Comparison of ENCODE assay signal across 15 cellular contexts in the genomic region with DNA sequence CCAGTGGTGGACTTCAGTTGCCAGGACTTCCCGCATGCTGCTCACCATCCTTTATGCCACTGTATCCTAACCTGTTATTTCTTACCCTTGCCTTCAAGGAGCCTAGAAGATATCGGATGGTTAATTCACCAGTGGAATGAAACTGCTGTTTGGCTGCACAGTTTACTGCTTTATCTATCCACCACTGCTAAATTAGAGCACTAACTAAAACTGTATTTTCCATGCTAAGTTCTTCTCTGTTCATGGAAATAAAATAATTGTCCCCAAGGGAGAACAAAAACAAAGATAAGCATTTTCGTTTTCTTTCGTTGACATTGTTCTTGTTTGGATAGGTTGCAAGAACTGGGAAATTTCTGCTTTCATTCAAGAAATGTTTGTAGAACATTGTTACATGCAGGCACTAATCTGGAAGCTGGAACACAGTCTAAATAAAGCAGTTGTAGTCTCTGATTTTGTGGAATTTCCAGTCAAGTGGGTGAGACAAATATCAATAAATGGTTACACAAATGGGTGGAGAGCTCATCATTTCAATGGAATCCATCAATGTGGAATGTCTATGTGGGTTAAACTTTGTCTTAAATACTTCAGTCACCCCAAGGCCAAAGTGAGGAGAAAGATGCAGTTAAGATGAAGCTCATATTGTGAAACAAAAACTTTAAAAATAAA. TPM values are rescaled to one million over a fixed set of nuclear protein-coding genes. Genes with fewer than 3 reads are reported as not detected.
DNase-seq lines count a peak whose midpoint lies in the region; ATAC-seq and TF ChIP-seq lines count a peak whose summit lies in the region.
"Had no signal": no experiment of that assay in that cellular context is flagged by ENCODE, and none has a peak within 500 bp of the region (broad histone marks: within the 10 kb centered on the region; RNA-seq: fewer than 3 reads in every experiment).

No MANE protein-coding gene starts in this region.

- ATAC-seq in HCT116, result no peak
- no peak for ATAC-seq in GM21619 (IDR thresholded peaks at IDR 0.05; ENCODE audit: unreplicated experiment)
- ATAC-seq in foreskin keratinocyte, result no peak
- ATAC-seq: SK-N-SH treated with all-trans-retinoic acid at 6 μM for 48 hours had no signal

- H3K4me1 ChIP-seq in ACC112 (ENCODE audit: control insufficient read depth, insufficient read depth, low read length, unreplicated experiment) (peaks cover 48% of the 10 kb centered on the region), HCT116 (ENCODE audit: control insufficient read depth in 1 of 2, insufficient read depth in 2 of 2, low read length in 2 of 2) (no peaks in the 10 kb centered on the region; a peak in 1 of 4 replicates), foreskin keratinocyte (peaks cover 8% of the 10 kb centered on the region)

- CTCF ChIA-PET in HCT116 (lab: Charles Lee), result no interaction called here

- H3K9me3 ChIP-seq in HCT116 (ENCODE audit: control insufficient read depth in 1 of 2, insufficient read depth in 1 of 2, low read depth in 1 of 2, low read length in 2 of 2), result no peaks in the 10 kb centered on the region
- H3K9me3 ChIP-seq: upper lobe of right lung had no signal

- BruUV-seq in HCT116 (replicated peaks; lab: Mats Ljungman, UMichigan), result no TSS peak

- no peaks in the 10 kb centered on the region for H3K27me3 ChIP-seq in ACC112 (ENCODE audit: insufficient read depth, low read length)
- H3K27me3 ChIP-seq in HCT116 (ENCODE audit: insufficient read depth, low read length), result no peaks in the 10 kb centered on the region
- no peaks in the 10 kb centered on the region for H3K27me3 ChIP-seq in brain microvascular endothelial cell (replicated peaks)
- H3K27me3 ChIP-seq in foreskin keratinocyte, result no peaks in the 10 kb centered on the region
- H3K27me3 ChIP-seq: upper lobe of right lung had no signal

- H2AFZ ChIP-seq in ACC112 (ENCODE audit: low read length, unreplicated experiment) (peak overlapping the region; percentile 19), HCT116 (ENCODE audit: low read depth, low read length, poor library complexity, severe bottlenecking) (peak overlapping the region; percentile 2)

- no peaks in the 10 kb centered on the region for H3K9me2 ChIP-seq in HCT116 (ENCODE audit: insufficient read depth)

- TF ChIP-seq RAD21 in HCT116 (IDR thresholded peaks at IDR 0.05; ENCODE audit: low read depth), result no peak

- H4K20me1 ChIP-seq in HCT116 (ENCODE audit: insufficient read depth), result no peaks in the 10 kb centered on the region

- TF ChIP-seq POLR2A in HCT116 (IDR thresholded peaks at IDR 0.05; ENCODE audit: borderline replicate concordance, extremely low read depth, insufficient read depth, insufficient read length), result no peak

- H3K36me3 ChIP-seq in ACC112 (ENCODE audit: insufficient read depth, low read length) (no peaks in the 10 kb centered on the region), HCT116 (ENCODE audit: control insufficient read depth in 1 of 2, insufficient read depth in 2 of 2, low read length in 2 of 2) (no peaks in the 10 kb centered on the region), brain microvascular endothelial cell (replicated peaks) (no peaks in the 10 kb centered on the region)
- H3K36me3 ChIP-seq: upper lobe of right lung had no signal

- intact Hi-C loops in HCT116 (cut with micrococcal nuclease), result no loop called here

- H3K4me3 ChIP-seq in ACC112 (ENCODE audit: low read depth, low read length) (peak overlapping the region; percentile 42; the same call in 1 of the 2 replicates), HCT116 (replicated peaks in 1 of 2; ENCODE audit: low read depth in 1 of 2, low read length in 2 of 2) (no peak overlapping the region), brain microvascular endothelial cell (ENCODE audit: low read depth, low read length) (no peak overlapping the region)
- H3K4me3 ChIP-seq: upper lobe of right lung had no signal

- H3K4me2 ChIP-seq in HCT116 (ENCODE audit: low read length), result no peak overlapping the region

- POLR2A ChIA-PET in HCT116 (lab: Charles Lee), result no interaction called here

- in situ Hi-C loops in brain microvascular endothelial cell (cut with HindIII; ENCODE audit: low pct_ligation_motif_present, low sequenced_read_pairs), result no loop called here
- in situ Hi-C loops in KBM-7 (cut with MboI; ENCODE audit: low pct_unique_long_range_greater_than_20kb, low sequenced_read_pairs), result no loop called here

- no peak for DNase-seq in HCT116 (ENCODE audit: low read depth, low spot score)
- DNase-seq in brain microvascular endothelial cell, result no peak
- peak; percentile 41 for DNase-seq in kidney glomerular epithelial cell (lab: John Stamatoyannopoulos, UW)
- DNase-seq in KBM-7, result no peak
- no peak for DNase-seq in T-helper 2 cell
- no peak for DNase-seq in foreskin keratinocyte
- DNase-seq: activated CD4-positive, alpha-beta memory T cell treated with anti-CD3 and anti-CD28 coated beads for 36 hours; activated T-cell treated with anti-CD3 and anti-CD28 coated beads, Interleukin-2, amount 50 U/mL, for 72 hours; islet precursor cell; midbrain; NCI-H1092 treated with DMSO at 0.1 percent for 48 hours; upper lobe of right lung had no signal

- H3K9ac ChIP-seq in HCT116 (ENCODE audit: low read length), result no peak overlapping the region

- RAD21 ChIA-PET in HCT116 (lab: Charles Lee; ENCODE audit: low non-redundant PET in 1 of 2, low total read pairs in 2 of 2, uncharacterized antibody in 2 of 2, unreplicated experiment in 2 of 2), result no interaction called here

- peak overlapping the region; percentile 89 for H3K27ac ChIP-seq in ACC112 (ENCODE audit: low read depth, low read length)
- H3K27ac ChIP-seq in HCT116 (ENCODE audit: low read depth, low read length), result no peak overlapping the region
- H3K27ac ChIP-seq in brain microvascular endothelial cell, result peak overlapping the region; percentile 4
- H3K27ac ChIP-seq in foreskin keratinocyte, result no peak overlapping the region
- H3K27ac ChIP-seq: upper lobe of right lung had no signal

- TF ChIP-seq CTCF in HCT116 (IDR thresholded peaks at IDR 0.05 in 2 of 3, conservative IDR thresholded peaks at IDR 0.05 in 1 of 3; ENCODE audit: borderline replicate concordance in 1 of 3, insufficient read depth in 1 of 3, low read depth in 2 of 3, low read length in 2 of 3) (no peak), brain microvascular endothelial cell (IDR thresholded peaks at IDR 0.05; ENCODE audit: low read depth, low read length, missing control alignments) (no peak), foreskin keratinocyte (conservative IDR thresholded peaks at IDR 0.05) (no peak)

- H3K79me2 ChIP-seq in ACC112 (ENCODE audit: control insufficient read depth, insufficient read depth, low read length, unreplicated experiment) (no peaks in the 10 kb centered on the region), HCT116 (ENCODE audit: insufficient read depth, low read length) (no peaks in the 10 kb centered on the region)

TF ChIP-seq in HCT116, 20 proteins besides CTCF, POLR2A, EP300 and RAD21:
- TF ChIP-seq SRF (IDR thresholded peaks at IDR 0.05; ENCODE audit: low read depth) (no peak), EGR1 (IDR thresholded peaks at IDR 0.05; ENCODE audit: low read depth) (no peak), ZFX (IDR thresholded peaks at IDR 0.05) (no peak), CBX3 (IDR thresholded peaks at IDR 0.05; ENCODE audit: low read depth) (no peak), POLR2AphosphoS5 (IDR thresholded peaks at IDR 0.05; ENCODE audit: low read depth, low read length) (no peak), EZH2 (IDR thresholded peaks at IDR 0.05) (no peak), ZNF274 (IDR thresholded peaks at IDR 0.05; ENCODE audit: low read depth, low read length) (no peak)
- TF ChIP-seq, protein P1, sequence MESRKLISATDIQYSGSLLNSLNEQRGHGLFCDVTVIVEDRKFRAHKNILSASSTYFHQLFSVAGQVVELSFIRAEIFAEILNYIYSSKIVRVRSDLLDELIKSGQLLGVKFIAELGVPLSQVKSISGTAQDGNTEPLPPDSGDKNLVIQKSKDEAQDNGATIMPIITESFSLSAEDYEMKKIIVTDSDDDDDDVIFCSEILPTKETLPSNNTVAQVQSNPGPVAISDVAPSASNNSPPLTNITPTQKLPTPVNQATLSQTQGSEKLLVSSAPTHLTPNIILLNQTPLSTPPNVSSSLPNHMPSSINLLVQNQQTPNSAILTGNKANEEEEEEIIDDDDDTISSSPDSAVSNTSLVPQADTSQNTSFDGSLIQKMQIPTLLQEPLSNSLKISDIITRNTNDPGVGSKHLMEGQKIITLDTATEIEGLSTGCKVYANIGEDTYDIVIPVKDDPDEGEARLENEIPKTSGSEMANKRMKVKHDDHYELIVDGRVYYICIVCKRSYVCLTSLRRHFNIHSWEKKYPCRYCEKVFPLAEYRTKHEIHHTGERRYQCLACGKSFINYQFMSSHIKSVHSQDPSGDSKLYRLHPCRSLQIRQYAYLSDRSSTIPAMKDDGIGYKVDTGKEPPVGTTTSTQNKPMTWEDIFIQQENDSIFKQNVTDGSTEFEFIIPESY (IDR thresholded peaks at IDR 0.05; ENCODE audit: extremely low read depth, insufficient replicate concordance, low read length), result no peak
- TF ChIP-seq, protein P2, sequence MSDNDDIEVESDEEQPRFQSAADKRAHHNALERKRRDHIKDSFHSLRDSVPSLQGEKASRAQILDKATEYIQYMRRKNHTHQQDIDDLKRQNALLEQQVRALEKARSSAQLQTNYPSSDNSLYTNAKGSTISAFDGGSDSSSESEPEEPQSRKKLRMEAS (IDR thresholded peaks at IDR 0.05), result no peak

RNA-seq across cellular contexts. Expression of a gene that starts 5.8 kb away (rescaled TPM):
- total RNA-seq in HCT116 (2021; ENCODE audit: unreplicated experiment) (1.8 TPM), foreskin keratinocyte (2.5 and 2.9 TPM in 2 replicates)
- 2.3 and 2.5 TPM in 2 replicates for polyA plus RNA-seq in HCT116 (2012)
- polyA plus RNA-seq in foreskin keratinocyte, result 1.0 and 1.5 TPM in 2 replicates

Comparison
In these comparisons a context has a peak if more than half of its experiments do, and no peak if none do; other contexts are left out.
1. H3K27ac ChIP-seq: peak in ACC112 (single experiment) and brain microvascular endothelial cell (single experiment); none in HCT116 (single experiment) and foreskin keratinocyte (single experiment).